8 cellular contexts compared by ENCODE assay signal in the genomic region with DNA sequence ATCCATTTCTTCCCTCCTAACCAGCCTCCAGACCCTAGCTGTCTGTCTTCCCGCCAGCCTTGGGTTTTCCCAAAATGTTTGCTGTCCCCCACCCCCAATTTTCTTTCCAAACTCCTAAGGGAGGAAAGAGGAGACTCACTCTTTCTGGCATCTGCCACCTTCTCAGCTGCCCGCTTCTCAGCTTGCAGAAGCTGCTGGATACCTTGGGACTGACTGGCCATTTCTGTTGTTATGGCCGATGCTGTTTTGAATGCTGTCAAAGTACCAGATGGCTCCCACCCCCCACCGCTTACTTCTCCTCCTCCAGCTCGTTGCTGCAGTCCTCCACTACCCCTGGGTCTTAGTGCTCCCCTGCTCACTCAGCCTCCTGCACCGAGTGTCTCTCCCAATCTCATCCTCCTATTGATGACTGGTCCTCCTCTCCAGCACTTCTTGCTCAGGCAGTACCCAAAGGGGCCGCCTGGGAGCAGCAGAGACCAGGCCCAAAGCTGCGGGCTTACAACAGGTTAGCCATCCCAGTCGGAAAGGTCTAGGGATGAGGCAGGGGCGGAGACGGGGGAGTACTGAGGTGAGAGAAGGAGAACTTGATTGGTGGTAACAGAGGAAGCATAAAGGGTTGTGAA. TPM values are rescaled to one million over a fixed set of nuclear protein-coding genes. Genes with fewer than 3 reads are reported as not detected.
DNase-seq lines count a peak whose midpoint lies in the region; ATAC-seq, FAIRE-seq and TF ChIP-seq lines count a peak whose summit lies in the region.

A gene (minus strand): TSS at position 270 of the 623 bp plus-strand sequence. CDS start 49 bp downstream, at position 221.

- ATAC-seq in HG02763 (IDR thresholded peaks at IDR 0.05; ENCODE audit: unreplicated experiment) = peak; percentile 41

- peak within 1 kb of the TSS; percentile 43 to 50 for H3K4me3 ChIP-seq in right atrium auricular region

- FAIRE-seq in urothelium cell line (lab: Jason Lieb, UNC) = no peak

- H3K4me1 ChIP-seq in ES-I3 (ENCODE audit: insufficient read depth, low read length) (peaks cover 6% of the 10 kb centered on the region), right atrium auricular region (peaks cover 0 to 26% of the 10 kb centered on the region in 2 donors)

- DNase-seq in NCI-H1694 treated with DMSO at 0.1 percent for 48 hours (lab: John Stamatoyannopoulos, UW) = peak; percentile 94
- peak; percentile 52 to 90 (median 78) for DNase-seq in T-helper 2 cell
- DNase-seq in right atrium auricular region (ENCODE audit: low spot score) = peak; percentile 93
- DNase-seq in pulmonary artery endothelial cell (ENCODE audit: low read depth, low spot score) = peak; percentile 72
- peak; percentile 84 for DNase-seq in urothelium cell line (ENCODE audit: low spot score)

- H3K9ac ChIP-seq in ES-I3 (ENCODE audit: low read depth, low read length) = peak within 1 kb of the TSS; percentile 46; the same call in 1 of the 2 replicates

- H3K36me3 ChIP-seq in ES-I3 (ENCODE audit: insufficient read depth, low read length) (no peaks in the 10 kb centered on the region), right atrium auricular region (peaks cover 23% of the 10 kb centered on the region)

- TF ChIP-seq CTCF in right atrium auricular region (IDR thresholded peaks at IDR 0.05) = peak; percentile 89 to 98

- H3K9me3 ChIP-seq in ES-I3 (ENCODE audit: control insufficient read depth, insufficient read depth, low read length) (no peaks in the 10 kb centered on the region), right atrium auricular region (no peaks in the 10 kb centered on the region)

- H3K27ac ChIP-seq in angular gyrus (ENCODE audit: low read depth, low read length) = peak within 1 kb of the TSS; percentile 58
- peak within 1 kb of the TSS; percentile 88 to 89 for H3K27ac ChIP-seq in right atrium auricular region

- no peaks in the 10 kb centered on the region for H3K27me3 ChIP-seq in right atrium auricular region

RNA-seq across cellular contexts. Expression of the gene that starts here (rescaled TPM):
- total RNA-seq in right atrium auricular region (1 to 10 TPM; 1.2 to 6.0 TPM), pulmonary artery endothelial cell (0.42 and 0.59 TPM in 2 replicates)

Comparison
In these comparisons a context has a peak if more than half of its experiments do, and no peak if none do; other contexts are left out.
1. Peak in every context shown above with its lines: DNase-seq, ATAC-seq, H3K4me3 ChIP-seq and H3K27ac ChIP-seq.
2. Peak in DNase-seq in pulmonary artery endothelial cell; RNA of the gene not detected or under 1 TPM.